In genomic region chr6:31935829-31936228, GRCh38 we compare ENCODE assay signal across 14 cellular contexts. TPM values are rescaled to one million over a fixed set of nuclear protein-coding genes. Genes with fewer than 3 reads are reported as not detected.
DNase-seq lines count a peak whose midpoint lies in the region; ATAC-seq, FAIRE-seq and TF ChIP-seq lines count a peak whose summit lies in the region.
"Had no signal": no experiment of that assay in that cellular context is flagged by ENCODE, and none has a peak within 500 bp of the region (broad histone marks: within the 10 kb centered on the region; RNA-seq: fewer than 3 reads in every experiment).

No MANE protein-coding gene starts in this region.

- no peak overlapping the region for H3K4me3 ChIP-seq in K562
- H3K4me3 ChIP-seq in liver (ENCODE audit: low read depth in 1 of 3, low read length in 3 of 3), result no peak overlapping the region
- H3K4me3 ChIP-seq: BLaER1 had no signal

- no peak overlapping the region for H3K4me2 ChIP-seq in K562 (ENCODE audit: insufficient read depth, low read length)
- H3K4me2 ChIP-seq: BLaER1 had no signal

- ATAC-seq in K562, result no peak
- ATAC-seq in GM21447 (IDR thresholded peaks at IDR 0.05; ENCODE audit: unreplicated experiment), result no peak
- ATAC-seq: HCT116 had no signal

- no peaks in the 10 kb centered on the region for H4K20me1 ChIP-seq in K562 (replicated peaks; ENCODE audit: control insufficient read depth, insufficient read depth, low read length)
- H4K20me1 ChIP-seq: BLaER1 had no signal

- DNase-seq in K562 (ENCODE audit: extremely low read depth in 1 of 4, low spot score in 3 of 4) (no peak), D721Med (ENCODE audit: insufficient read length, low spot score) (no peak)
- DNase-seq: 8988T; AML-193; Caco-2; CD8-positive, alpha-beta memory T cell; DMS53; IMR-90; KG1 had no signal

- H3K4me1 ChIP-seq in K562 (replicated peaks in 1 of 2; ENCODE audit: control insufficient read depth in 2 of 2, insufficient read depth in 2 of 2, low read length in 2 of 2) (peaks cover 7 to 9% of the 10 kb centered on the region in 2 experiments; a peak in 4 of 5 replicates), liver (ENCODE audit: control insufficient read depth in 4 of 4, insufficient read depth in 4 of 4, low read length in 3 of 4) (peaks cover 1 to 11% (median 8%) of the 10 kb centered on the region in 4 donors)

- no TSS peak for BruUV-seq in K562 (replicated peaks; lab: Mats Ljungman, UMichigan)

- TF ChIP-seq POLR2A in K562 (conservative IDR thresholded peaks at IDR 0.05), result no peak

- H3K27me3 ChIP-seq in K562 (ENCODE audit: control insufficient read depth in 2 of 2, insufficient read depth in 2 of 2, low read length in 2 of 2) (peaks cover 8 to 12% of the 10 kb centered on the region in 2 experiments; a peak in 2 of 5 replicates), liver (ENCODE audit: control insufficient read depth in 4 of 4, insufficient read depth in 4 of 4, low read length in 3 of 4) (no peaks in the 10 kb centered on the region)
- H3K27me3 ChIP-seq: BLaER1 had no signal

- intact Hi-C loops in K562 (cut with micrococcal nuclease), result no loop called here

- TF ChIP-seq EP300 in K562 (IDR thresholded peaks at IDR 0.05; ENCODE audit: low read length), result no peak

- 30% methylated on average over 9 of the region's 9 CpGs for WGBS in K562 (ENCODE audit: insufficient coverage, low coverage, missing lambda C conversion rate)
- WGBS in liver, result 51% methylated on average over 9 of the region's 9 CpGs

- in situ Hi-C loops in K562 (cut with MboI), result no loop called here

- FAIRE-seq in K562 (lab: Jason Lieb, UNC) (no peak), D721Med (lab: Jason Lieb, UNC) (no peak)
- FAIRE-seq: H54 had no signal

- TF ChIP-seq RAD21 in K562 (CRISPR knock-in tag; conservative IDR thresholded peaks at IDR 0.05 in 1 of 2, IDR thresholded peaks at IDR 0.05 in 1 of 2), result no peak
- TF ChIP-seq RAD21 in liver (IDR thresholded peaks at IDR 0.05), result no peak

- TF ChIP-seq CTCF in K562 (IDR thresholded peaks at IDR 0.05 in 2 of 3, conservative IDR thresholded peaks at IDR 0.05 in 1 of 3; ENCODE audit: insufficient read depth in 2 of 3, low read depth in 1 of 3, low read length in 3 of 3) (no peak), liver (IDR thresholded peaks at IDR 0.05; ENCODE audit: low read depth, low read length, missing input control) (no peak), D721Med (IDR thresholded peaks at IDR 0.05; ENCODE audit: insufficient read depth, missing control alignments) (no peak)

- H3K9me3 ChIP-seq in K562 (replicated peaks; ENCODE audit: control insufficient read depth, insufficient read depth, low read depth, low read length) (no peaks in the 10 kb centered on the region), liver (ENCODE audit: control insufficient read depth in 4 of 4, low read length in 3 of 4) (no peaks in the 10 kb centered on the region)
- H3K9me3 ChIP-seq: BLaER1, Caco-2 had no signal

- no peak overlapping the region for H3K27ac ChIP-seq in K562 (ENCODE audit: extremely low read depth, low read depth, low read length)
- no peak overlapping the region for H3K27ac ChIP-seq in liver (ENCODE audit: low read depth in 1 of 2, low read length in 2 of 2)
- H3K27ac ChIP-seq: BLaER1 had no signal

- no peaks in the 10 kb centered on the region for H3K79me2 ChIP-seq in K562 (ENCODE audit: control insufficient read depth, insufficient read depth, low read length)

- no peak overlapping the region for H3K9ac ChIP-seq in K562 (ENCODE audit: insufficient read depth in 1 of 2, low read depth in 2 of 2, low read length in 2 of 2)
- H3K9ac ChIP-seq in liver (ENCODE audit: low read depth in 1 of 2, low read length in 2 of 2), result no peak overlapping the region
- H3K9ac ChIP-seq: BLaER1 had no signal

- CTCF ChIA-PET in K562 (lab: Yijun Ruan, JAX; ENCODE audit: low intra/inter-chr PET ratio), result no interaction called here

- no peaks in the 10 kb centered on the region for H3K9me1 ChIP-seq in K562 (ENCODE audit: control insufficient read depth, insufficient read depth, low read length)

- POLR2A ChIA-PET in K562 (lab: Yijun Ruan, JAX), result interaction anchor here (0.5 to 1.5 kb wide), 5 partner anchors 10 to 73 kb away, joined by 3 to 5 read pairs (median 3); partner anchors contain the start of genes CFB and NEU1

- H3K36me3 ChIP-seq in K562 (ENCODE audit: control insufficient read depth, insufficient read depth, low read length) (no peaks in the 10 kb centered on the region), liver (ENCODE audit: control insufficient read depth in 4 of 4, insufficient read depth in 3 of 4, low read depth in 1 of 4, low read length in 3 of 4) (peaks cover 8 to 36% (median 16%) of the 10 kb centered on the region in 4 donors)
- H3K36me3 ChIP-seq: BLaER1 had no signal

- H2AFZ ChIP-seq in K562 (ENCODE audit: low read depth, low read length), result 0 out of 2 replicates have a peak overlapping the region, but pooled peaks have one; percentile 15

RNA-seq across cellular contexts. Expression of gene C2, which starts 8.3 kb away (rescaled TPM):
- 0.81 and 1.5 TPM in 2 replicates for total RNA-seq in K562 (2011; cell fraction: chromatin; rRNA removed; ENCODE audit: low replicate concordance)
- total RNA-seq in K562 (2011; cell fraction: nucleolus; rRNA removed), result 0.66 and 1.5 TPM in 2 replicates
- total RNA-seq in K562 (2011; cell fraction: nucleoplasm; rRNA removed), result 0.66 and 0.84 TPM in 2 replicates
- total RNA-seq in K562 (2014; rRNA removed) (0.05 and 0.20 TPM in 2 replicates), K562 (2014; rRNA removed; fragmentation: Illumina TruSeq; extraction: Trizol) (0.40 TPM in 1 of 2 replicates, not detected in the other), K562 (2015; rRNA removed; fragmentation: Illumina TruSeq; extraction: Trizol) (0.58 and 0.72 TPM in 2 replicates), K562 (2021) (1.1 and 1.2 TPM in 2 replicates), liver (100 to 1,000 TPM; 212 to 354 TPM)
- polyA plus RNA-seq in K562 (2011; rRNA removed) (0.38 and 0.47 TPM in 2 replicates), K562 (2014; fragmentation: Illumina TruSeq; extraction: Trizol) (0.36 and 0.40 TPM in 2 replicates), K562 (2014; fragmentation: Nextera tagmentation; extraction: Ambion mirVana) (under 1 TPM in 1 of 2 experiments, not detected in 1; 0.27 TPM), K562 (2014; rRNA removed) (0.11 and 0.28 TPM in 2 replicates), liver (100 to 1,000 TPM; 441 to 522 TPM)
- polyA plus RNA-seq in K562 (2011; cell fraction: cytosol; rRNA removed), result 0.34 and 0.53 TPM in 2 replicates
- polyA plus RNA-seq in K562 (2011; cell fraction: nucleus; rRNA removed), result 0.46 and 0.76 TPM in 2 replicates
- 0.44 and 4.6 TPM in 2 replicates for polyA plus RNA-seq in K562 (2012)
- polyA minus RNA-seq in K562 (2011; rRNA and poly(A)+ RNA removed), result 0.14 and 0.15 TPM in 2 replicates
- 1.2 TPM in 1 of 2 replicates, not detected in the other for polyA minus RNA-seq in K562 (2011; cell fraction: cytosol; rRNA and poly(A)+ RNA removed)
- 0.13 and 0.44 TPM in 2 replicates for polyA minus RNA-seq in K562 (2011; cell fraction: nucleus; rRNA and poly(A)+ RNA removed)
- polyA plus RNA-seq: CD8-positive, alpha-beta memory T cell had no signal

RNA-seq across cellular contexts. Expression of gene CFB, which starts 10.1 kb away (rescaled TPM):
- 0.88 and 2.0 TPM in 2 replicates for total RNA-seq in K562 (2011; cell fraction: chromatin; rRNA removed; ENCODE audit: low replicate concordance)
- total RNA-seq in K562 (2011; cell fraction: nucleolus; rRNA removed), result 1.2 and 1.4 TPM in 2 replicates
- 0.95 TPM in 1 of 2 replicates, not detected in the other for total RNA-seq in K562 (2011; cell fraction: nucleoplasm; rRNA removed)
- total RNA-seq in K562 (2014; rRNA removed) (not detected in 2 replicates), K562 (2014; rRNA removed; fragmentation: Illumina TruSeq; extraction: Trizol) (not detected in 2 replicates), K562 (2015; rRNA removed; fragmentation: Illumina TruSeq; extraction: Trizol) (0.22 TPM in 1 of 2 replicates, not detected in the other), K562 (2021) (0.91 and 1.1 TPM in 2 replicates), liver (1,000 to 10,000 TPM; 2,016 to 3,272 TPM)
- polyA plus RNA-seq in K562 (2011; rRNA removed) (0.20 and 0.21 TPM in 2 replicates), K562 (2014; fragmentation: Illumina TruSeq; extraction: Trizol) (0.17 TPM in 1 of 2 replicates, not detected in the other), K562 (2014; fragmentation: Nextera tagmentation; extraction: Ambion mirVana) (under 1 TPM; 0.08 to 0.38 TPM), K562 (2014; rRNA removed) (0.16 TPM in 1 of 2 replicates, not detected in the other), liver (1,000 to 10,000 TPM; 3,136 to 3,144 TPM)
- not detected in 2 replicates for polyA plus RNA-seq in K562 (2011; cell fraction: cytosol; rRNA removed)
- 0.88 and 2.2 TPM in 2 replicates for polyA plus RNA-seq in K562 (2011; cell fraction: nucleus; rRNA removed)
- polyA plus RNA-seq in K562 (2012), result 0.69 and 1.1 TPM in 2 replicates
- not detected in 2 replicates for polyA minus RNA-seq in K562 (2011; rRNA and poly(A)+ RNA removed)
- polyA minus RNA-seq in K562 (2011; cell fraction: cytosol; rRNA and poly(A)+ RNA removed), result 0.48 and 4.1 TPM in 2 replicates
- 0.67 TPM in 1 of 2 replicates, not detected in the other for polyA minus RNA-seq in K562 (2011; cell fraction: nucleus; rRNA and poly(A)+ RNA removed)

RNA-seq across cellular contexts. Expression of gene NELFE, which starts 22.9 kb away (rescaled TPM):
- 47.1 and 78.6 TPM in 2 replicates for total RNA-seq in K562 (2011; cell fraction: chromatin; rRNA removed; ENCODE audit: low replicate concordance)
- total RNA-seq in K562 (2011; cell fraction: nucleolus; rRNA removed), result 45.5 and 59.2 TPM in 2 replicates
- 52.1 and 52.4 TPM in 2 replicates for total RNA-seq in K562 (2011; cell fraction: nucleoplasm; rRNA removed)
- total RNA-seq in K562 (2014; rRNA removed), result 130 and 139 TPM in 2 replicates
- 76.2 and 86.2 TPM in 2 replicates for total RNA-seq in K562 (2014; rRNA removed; fragmentation: Illumina TruSeq; extraction: Trizol)
- 108 and 110 TPM in 2 replicates for total RNA-seq in K562 (2015; rRNA removed; fragmentation: Illumina TruSeq; extraction: Trizol)
- total RNA-seq in K562 (2021), result 87.6 and 91.5 TPM in 2 replicates
- polyA plus RNA-seq in K562 (2011; rRNA removed), result 63.9 and 79.5 TPM in 2 replicates
- 56.5 and 70.8 TPM in 2 replicates for polyA plus RNA-seq in K562 (2011; cell fraction: cytosol; rRNA removed)
- 100 and 111 TPM in 2 replicates for polyA plus RNA-seq in K562 (2011; cell fraction: nucleus; rRNA removed)
- polyA plus RNA-seq in K562 (2012), result 111 and 134 TPM in 2 replicates
- polyA plus RNA-seq in K562 (2014; fragmentation: Illumina TruSeq; extraction: Trizol), result 148 and 154 TPM in 2 replicates
- 10 to 100 TPM; 15.2 to 18.1 TPM for polyA plus RNA-seq in K562 (2014; fragmentation: Nextera tagmentation; extraction: Ambion mirVana)
- 143 and 157 TPM in 2 replicates for polyA plus RNA-seq in K562 (2014; rRNA removed)
- 32.8 and 42.7 TPM in 2 replicates for polyA minus RNA-seq in K562 (2011; rRNA and poly(A)+ RNA removed)
- 38.1 and 40.2 TPM in 2 replicates for polyA minus RNA-seq in K562 (2011; cell fraction: cytosol; rRNA and poly(A)+ RNA removed)
- polyA minus RNA-seq in K562 (2011; cell fraction: nucleus; rRNA and poly(A)+ RNA removed), result 26.9 and 38.8 TPM in 2 replicates
- 10 to 100 TPM; 11.1 to 21.8 TPM for total RNA-seq in liver
- 10 to 100 TPM; 11.9 to 14.2 TPM for polyA plus RNA-seq in liver

RNA-seq across cellular contexts. Expression of gene SKIC2, which starts 23.1 kb away (rescaled TPM):
- 247 and 681 TPM in 2 replicates for total RNA-seq in K562 (2011; cell fraction: chromatin; rRNA removed; ENCODE audit: low replicate concordance)
- 350 and 365 TPM in 2 replicates for total RNA-seq in K562 (2011; cell fraction: nucleolus; rRNA removed)
- 202 and 277 TPM in 2 replicates for total RNA-seq in K562 (2011; cell fraction: nucleoplasm; rRNA removed)
- 45.0 and 45.1 TPM in 2 replicates for total RNA-seq in K562 (2014; rRNA removed)
- 27.0 and 35.5 TPM in 2 replicates for total RNA-seq in K562 (2014; rRNA removed; fragmentation: Illumina TruSeq; extraction: Trizol)
- 33.6 and 34.5 TPM in 2 replicates for total RNA-seq in K562 (2015; rRNA removed; fragmentation: Illumina TruSeq; extraction: Trizol)
- 88.4 and 94.6 TPM in 2 replicates for total RNA-seq in K562 (2021)
- 38.8 and 84.8 TPM in 2 replicates for polyA plus RNA-seq in K562 (2011; rRNA removed)
- 32.7 and 35.6 TPM in 2 replicates for polyA plus RNA-seq in K562 (2011; cell fraction: cytosol; rRNA removed)
- 626 and 727 TPM in 2 replicates for polyA plus RNA-seq in K562 (2011; cell fraction: nucleus; rRNA removed)
- polyA plus RNA-seq in K562 (2012), result 63.3 and 102 TPM in 2 replicates
- 45.1 and 50.3 TPM in 2 replicates for polyA plus RNA-seq in K562 (2014; fragmentation: Illumina TruSeq; extraction: Trizol)
- polyA plus RNA-seq in K562 (2014; fragmentation: Nextera tagmentation; extraction: Ambion mirVana), result 1 to 10 TPM; 3.3 to 7.8 TPM
- 58.3 and 61.3 TPM in 2 replicates for polyA plus RNA-seq in K562 (2014; rRNA removed)
- 63.6 and 66.0 TPM in 2 replicates for polyA minus RNA-seq in K562 (2011; rRNA and poly(A)+ RNA removed)
- 45.1 and 49.1 TPM in 2 replicates for polyA minus RNA-seq in K562 (2011; cell fraction: cytosol; rRNA and poly(A)+ RNA removed)
- polyA minus RNA-seq in K562 (2011; cell fraction: nucleus; rRNA and poly(A)+ RNA removed), result 128 and 164 TPM in 2 replicates
- 10 to 100 TPM; 34.7 to 57.6 TPM for total RNA-seq in liver
- 10 to 100 TPM; 26.7 to 34.3 TPM for polyA plus RNA-seq in liver

RNA-seq across cellular contexts. Expression of gene ZBTB12, which starts 33.9 kb away (rescaled TPM):
- total RNA-seq in K562 (2011; cell fraction: chromatin; rRNA removed; ENCODE audit: low replicate concordance), result 2.2 and 5.9 TPM in 2 replicates
- 6.8 and 7.0 TPM in 2 replicates for total RNA-seq in K562 (2011; cell fraction: nucleolus; rRNA removed)
- 2.7 and 2.9 TPM in 2 replicates for total RNA-seq in K562 (2011; cell fraction: nucleoplasm; rRNA removed)
- total RNA-seq in K562 (2014; rRNA removed) (4.6 and 9.6 TPM in 2 replicates), K562 (2014; rRNA removed; fragmentation: Illumina TruSeq; extraction: Trizol) (1.4 and 1.9 TPM in 2 replicates), K562 (2015; rRNA removed; fragmentation: Illumina TruSeq; extraction: Trizol) (6.3 and 7.0 TPM in 2 replicates), K562 (2021) (9.9 and 12.4 TPM in 2 replicates), liver (1 to 10 TPM in 1 of 2 donors, under 1 TPM in 1; 0.25 to 2.3 TPM)
- polyA plus RNA-seq in K562 (2011; rRNA removed) (2.6 and 4.1 TPM in 2 replicates), K562 (2014; fragmentation: Illumina TruSeq; extraction: Trizol) (7.0 and 12.4 TPM in 2 replicates), K562 (2014; fragmentation: Nextera tagmentation; extraction: Ambion mirVana) (under 1 TPM in 1 of 2 experiments, not detected in 1; 0.03 TPM), K562 (2014; rRNA removed) (9.1 and 10.4 TPM in 2 replicates), liver (under 1 TPM in 1 of 2 donors, not detected in 1; 0.83 TPM)
- 4.1 and 8.1 TPM in 2 replicates for polyA plus RNA-seq in K562 (2011; cell fraction: cytosol; rRNA removed)
- 3.8 and 4.9 TPM in 2 replicates for polyA plus RNA-seq in K562 (2011; cell fraction: nucleus; rRNA removed)
- polyA plus RNA-seq in K562 (2012), result 15.0 and 15.4 TPM in 2 replicates
- polyA minus RNA-seq in K562 (2011; rRNA and poly(A)+ RNA removed), result 2.7 and 3.1 TPM in 2 replicates
- 6.1 and 6.5 TPM in 2 replicates for polyA minus RNA-seq in K562 (2011; cell fraction: cytosol; rRNA and poly(A)+ RNA removed)
- 5.0 and 8.6 TPM in 2 replicates for polyA minus RNA-seq in K562 (2011; cell fraction: nucleus; rRNA and poly(A)+ RNA removed)
- polyA plus RNA-seq: CD8-positive, alpha-beta memory T cell had no signal

Comparison
In these comparisons a context has a peak if more than half of its experiments do, and no peak if none do; other contexts are left out.
1. RNA of gene C2, which starts 8.3 kb away (total RNA-seq): 212 to 354 TPM in liver; 0.05 to 1.5 TPM in K562; every median in the first group is over 10 times any median in the second.
2. RNA of gene CFB, which starts 10.1 kb away (total RNA-seq): 2,016 to 3,272 TPM in liver; 0.22 to 2.0 TPM in K562; every median in the first group is over 100 times any median in the second.